9 cellular contexts compared by ENCODE assay signal in genomic region chr2:73268368-73268830, GRCh38. TPM values are rescaled to one million over a fixed set of nuclear protein-coding genes. Genes with fewer than 3 reads are reported as not detected.
DNase-seq lines count a peak whose midpoint lies in the region; ATAC-seq and TF ChIP-seq lines count a peak whose summit lies in the region.
"Had no signal": no experiment of that assay in that cellular context is flagged by ENCODE, and none has a peak within 500 bp of the region (broad histone marks: within the 10 kb centered on the region; RNA-seq: fewer than 3 reads in every experiment).

No MANE protein-coding gene starts in this region.

- no peak overlapping the region for H3K27ac Mint-ChIP-seq in effector memory CD8-positive, alpha-beta T cell

- H3K4me1 ChIP-seq in ES-I3 (ENCODE audit: insufficient read depth, low read length) (no peaks in the 10 kb centered on the region), NT2/D1 (ENCODE audit: insufficient read depth, insufficient read length) (peaks cover 7% of the 10 kb centered on the region), neuronal stem cell (ENCODE audit: control insufficient read depth in 2 of 2, insufficient read depth in 1 of 2, low read depth in 1 of 2, low read length in 2 of 2) (peaks cover 0 to 16% of the 10 kb centered on the region in 2 donors), BE2C (no peaks in the 10 kb centered on the region)

- WGBS in neuronal stem cell (ENCODE audit: extremely low coverage in 2 of 2, insufficient read length in 2 of 2, insufficient replicate concordance in 1 of 2), 2 donors, result no CpG with 5 or more reads among the region's 14 CpGs

- peak overlapping the region; percentile 88 for H3K18ac ChIP-seq in neuronal stem cell (ENCODE audit: low read length)

- H3K4ac ChIP-seq in neuronal stem cell (ENCODE audit: low read length), result peak overlapping the region; percentile 10

- peak overlapping the region; percentile 41 to 53 for H3K4me3 Mint-ChIP-seq in effector memory CD8-positive, alpha-beta T cell

- no peak overlapping the region for H4K8ac ChIP-seq in neuronal stem cell (ENCODE audit: low read depth, low read length)

- H3K9ac ChIP-seq in ES-I3 (ENCODE audit: low read depth, low read length) (peak overlapping the region; percentile 55), NT2/D1 (ENCODE audit: insufficient read length, low read depth) (peak overlapping the region; percentile 51), neuronal stem cell (ENCODE audit: low read depth, low read length, poor library complexity) (peak overlapping the region; percentile 79)

- H2AK5ac ChIP-seq in neuronal stem cell (ENCODE audit: low read depth, low read length), result peak overlapping the region; percentile 61

- peak overlapping the region; percentile 95 for H3K23ac ChIP-seq in neuronal stem cell (ENCODE audit: low read depth, low read length, poor library complexity)

- no peak for DNase-seq in NT2/D1 (ENCODE audit: low read depth, low spot score)
- DNase-seq in effector memory CD8-positive, alpha-beta T cell, result no peak
- no peak for DNase-seq in neuronal stem cell (ENCODE audit: low spot score)
- DNase-seq in substantia nigra (lab: John Stamatoyannopoulos, UW), result no peak
- DNase-seq in stimulated activated CD8-positive, alpha-beta memory T cell treated with anti-CD3 and anti-CD28 coated beads, Interleukin-4, amount 100 ng/mL, for 48 hours, result no peak
- DNase-seq in BE2C, result no peak
- DNase-seq: NCI-H446 treated with DMSO at 0.1 percent for 48 hours had no signal

- H2AFZ ChIP-seq in neuronal stem cell (ENCODE audit: low read length), result no peak overlapping the region

- peaks cover 3% of the 10 kb centered on the region for H3K36me3 Mint-ChIP-seq in effector memory CD8-positive, alpha-beta T cell (ENCODE audit: insufficient read depth)

- H2BK120ac ChIP-seq in neuronal stem cell (ENCODE audit: low read depth, low read length), result peak overlapping the region; percentile 88

- no peak for ATAC-seq in effector memory CD8-positive, alpha-beta T cell (replicated peaks)
- no peak for ATAC-seq in GM21381 (IDR thresholded peaks at IDR 0.05; ENCODE audit: unreplicated experiment)

- H3K4me2 ChIP-seq in neuronal stem cell (ENCODE audit: insufficient read depth, low read length, poor library complexity, severe bottlenecking), result peak overlapping the region; percentile 84

- no peaks in the 10 kb centered on the region for H3K36me3 ChIP-seq in ES-I3 (ENCODE audit: insufficient read depth, low read length)
- H3K36me3 ChIP-seq in NT2/D1 (ENCODE audit: insufficient read depth, insufficient read length, low read length), result no peaks in the 10 kb centered on the region
- peaks cover 0 to 2% of the 10 kb centered on the region in 2 donors for H3K36me3 ChIP-seq in neuronal stem cell (replicated peaks in 1 of 2; ENCODE audit: control insufficient read depth in 2 of 2, insufficient read depth in 2 of 2, low read length in 2 of 2)
- H3K36me3 ChIP-seq in BE2C, result no peaks in the 10 kb centered on the region

- H2BK15ac ChIP-seq in neuronal stem cell (ENCODE audit: low read length), result peak overlapping the region; percentile 69

- no peak overlapping the region for H4K91ac ChIP-seq in neuronal stem cell (ENCODE audit: low read depth, low read length, poor library complexity)

- H2BK12ac ChIP-seq in neuronal stem cell (ENCODE audit: low read length), result no peak overlapping the region

- no peak overlapping the region for H2BK5ac ChIP-seq in neuronal stem cell (ENCODE audit: low read length)

- H3K27me3 ChIP-seq in NT2/D1 (ENCODE audit: insufficient read depth, insufficient read length) (peaks cover 47% of the 10 kb centered on the region), neuronal stem cell (ENCODE audit: control insufficient read depth in 3 of 3, insufficient read depth in 3 of 3, low read depth in 1 of 3, low read length in 3 of 3) (peaks cover 0 to 29% (median 8%) of the 10 kb centered on the region in 3 experiments), BE2C (no peaks in the 10 kb centered on the region)

- H3K9me3 ChIP-seq in ES-I3 (ENCODE audit: control insufficient read depth, insufficient read depth, low read length) (no peaks in the 10 kb centered on the region), NT2/D1 (ENCODE audit: insufficient read depth, low read length) (no peaks in the 10 kb centered on the region), neuronal stem cell (replicated peaks in 1 of 2; ENCODE audit: control insufficient read depth in 2 of 2, insufficient read depth in 1 of 2, low read depth in 1 of 2, low read length in 2 of 2) (peaks cover 0 to under 1% of the 10 kb centered on the region in 2 donors), BE2C (no peaks in the 10 kb centered on the region)

- H3K14ac ChIP-seq in neuronal stem cell (ENCODE audit: low read length), result no peak overlapping the region

- peak overlapping the region; percentile 40 for H3K4me3 ChIP-seq in NT2/D1 (ENCODE audit: insufficient read length, low read depth)
- peak overlapping the region in 1 of 2 donors; percentile 70 for H3K4me3 ChIP-seq in neuronal stem cell (ENCODE audit: low read length in 2 of 2)
- H3K4me3 ChIP-seq in BE2C (ENCODE audit: low read depth, low read length), result no peak overlapping the region

- H3K27me3 Mint-ChIP-seq in effector memory CD8-positive, alpha-beta T cell, result no peaks in the 10 kb centered on the region

- peaks cover 15 to 17% of the 10 kb centered on the region in 2 donors for H3K4me1 Mint-ChIP-seq in effector memory CD8-positive, alpha-beta T cell (ENCODE audit: low read depth in 2 of 2)

- no peaks in the 10 kb centered on the region for H3K9me3 Mint-ChIP-seq in effector memory CD8-positive, alpha-beta T cell

- peaks cover 7% of the 10 kb centered on the region for H3K79me1 ChIP-seq in neuronal stem cell (ENCODE audit: low read depth, low read length)

- no peak overlapping the region for H3K27ac ChIP-seq in neuronal stem cell (replicated peaks; ENCODE audit: low read length)
- H3K27ac ChIP-seq in substantia nigra (ENCODE audit: low read depth, low read length, poor library complexity, severe bottlenecking), result no peak overlapping the region

- TF ChIP-seq CTCF in BE2C (IDR thresholded peaks at IDR 0.05; ENCODE audit: low read depth, low read length), result no peak

RNA-seq across cellular contexts. Expression of gene FBXO41, which starts 15.9 kb away (rescaled TPM):
- 3.3 TPM for polyA plus RNA-seq in neuronal stem cell (2013, experiment 1 of 2)
- 3.3 TPM for polyA plus RNA-seq in neuronal stem cell (2013, experiment 2 of 2)
- polyA plus RNA-seq in BE2C (2012; ENCODE audit: insufficient read depth, insufficient read length, low read depth), result 10.2 TPM

RNA-seq across cellular contexts. Expression of gene EGR4, which starts 24.9 kb away (rescaled TPM):
- polyA plus RNA-seq in neuronal stem cell (2013, experiment 1 of 2), result 0.10 TPM
- 0.10 TPM for polyA plus RNA-seq in neuronal stem cell (2013, experiment 2 of 2)
- polyA plus RNA-seq in BE2C (2012; ENCODE audit: insufficient read depth, insufficient read length, low read depth), result not detected

RNA-seq across cellular contexts. Expression of gene CCT7, which starts 34.3 kb away (rescaled TPM):
- 438 TPM for polyA plus RNA-seq in neuronal stem cell (2013, experiment 1 of 2)
- polyA plus RNA-seq in neuronal stem cell (2013, experiment 2 of 2), result 440 TPM
- 345 TPM for polyA plus RNA-seq in BE2C (2012; ENCODE audit: insufficient read depth, insufficient read length, low read depth)

RNA-seq across cellular contexts. Expression of gene PRADC1, which starts 35.4 kb away (rescaled TPM):
- 9.8 TPM for polyA plus RNA-seq in neuronal stem cell (2013, experiment 1 of 2)
- polyA plus RNA-seq in neuronal stem cell (2013, experiment 2 of 2), result 9.4 TPM
- 30.7 TPM for polyA plus RNA-seq in BE2C (2012; ENCODE audit: insufficient read depth, insufficient read length, low read depth)

RNA-seq across cellular contexts. Expression of gene SMYD5, which starts 54.4 kb away (rescaled TPM):
- polyA plus RNA-seq in neuronal stem cell (2013, experiment 1 of 2), result 22.5 TPM
- polyA plus RNA-seq in neuronal stem cell (2013, experiment 2 of 2), result 22.4 TPM
- polyA plus RNA-seq in BE2C (2012; ENCODE audit: insufficient read depth, insufficient read length, low read depth), result 38.6 TPM
